8 cellular contexts compared by ENCODE assay signal in the genomic region with DNA sequence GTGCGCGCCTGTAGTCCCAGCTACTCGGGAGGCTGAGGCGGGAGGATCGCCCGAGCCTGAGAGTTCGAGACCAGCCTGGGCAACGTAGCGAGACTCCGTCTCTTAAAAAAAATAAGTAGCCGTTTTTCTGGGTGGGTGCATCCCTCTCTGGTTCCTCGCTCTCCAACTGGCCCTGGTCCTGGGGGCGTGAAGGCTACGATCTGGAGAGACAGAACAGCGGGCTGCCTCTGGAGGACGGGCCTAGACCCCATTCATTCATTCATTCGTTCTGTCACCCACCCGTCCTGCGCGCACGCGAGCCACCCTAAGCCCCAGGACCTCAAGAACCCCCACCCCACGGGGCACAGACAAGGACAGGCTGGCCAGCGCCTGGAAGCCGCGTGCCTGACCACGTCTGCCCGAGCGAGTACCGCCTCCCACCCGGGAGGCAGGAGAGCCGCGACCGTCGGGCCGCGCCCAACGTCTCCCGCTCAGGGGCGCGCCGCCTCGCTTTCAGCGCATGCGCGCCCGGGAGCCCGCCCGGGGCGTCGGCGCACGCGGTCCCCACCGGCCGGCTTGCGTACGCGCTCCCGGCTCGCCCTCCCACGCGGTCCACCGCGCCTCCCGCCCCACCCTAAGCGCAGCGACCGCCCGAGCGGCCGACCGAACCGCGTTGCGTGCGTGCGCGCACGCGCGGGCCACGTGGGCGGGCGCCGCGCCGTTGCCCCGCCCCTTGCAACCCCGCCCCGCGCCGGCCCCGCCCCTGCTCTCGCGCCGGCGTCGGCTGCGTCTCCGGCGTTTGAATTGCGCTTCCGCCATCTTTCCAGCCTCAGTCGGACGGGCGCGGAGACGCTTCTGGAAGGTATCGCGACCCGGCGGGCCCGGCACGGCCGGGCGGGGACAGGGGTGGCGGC. TPM values are rescaled to one million over a fixed set of nuclear protein-coding genes. Genes with fewer than 3 reads are reported as not detected.
DNase-seq lines count a peak whose midpoint lies in the region; ATAC-seq lines count a peak whose summit lies in the region.

A gene (plus strand): TSS at position 781 of the 893 bp plus-strand sequence. CDS start 528 bp downstream, outside the sequence.

- H3K27ac ChIP-seq in HUES48 (ENCODE audit: low read depth, low read length) (peak within 1 kb of the TSS; percentile 88), mesodermal cell (ENCODE audit: low read depth, low read length, severe bottlenecking) (peak within 1 kb of the TSS; percentile 80)

- WGBS in mesodermal cell (ENCODE audit: insufficient coverage in 2 of 2), 2 experiments = 14% methylated on average over 77 to 83 of the region's 118 CpGs

- no peaks in the 10 kb centered on the region for H3K27me3 ChIP-seq in HUES48 (ENCODE audit: control insufficient read depth, insufficient read depth, low read length)
- no peaks in the 10 kb centered on the region for H3K27me3 ChIP-seq in NT2/D1 (ENCODE audit: insufficient read depth, insufficient read length)
- H3K27me3 ChIP-seq in endocrine pancreas (ENCODE audit: control insufficient read depth, insufficient read depth, low read length) = no peaks in the 10 kb centered on the region

- peak within 1 kb of the TSS; percentile 96 for H3K9ac ChIP-seq in HUES48 (ENCODE audit: low read depth, low read length)
- peak within 1 kb of the TSS; percentile 97 for H3K9ac ChIP-seq in NT2/D1 (ENCODE audit: insufficient read length, low read depth)
- peak within 1 kb of the TSS; percentile 95 for H3K9ac ChIP-seq in endocrine pancreas (ENCODE audit: control insufficient read depth, insufficient read depth, low read length)

- peak; percentile 68 for ATAC-seq in GM21381 (IDR thresholded peaks at IDR 0.05; ENCODE audit: unreplicated experiment)

- H3K4me3 ChIP-seq in HUES48 (ENCODE audit: low read depth, low read length) (peak within 1 kb of the TSS; percentile 75), NT2/D1 (ENCODE audit: insufficient read length, low read depth) (peak within 1 kb of the TSS; percentile 92), endocrine pancreas (ENCODE audit: control insufficient read depth, insufficient read depth, low read length) (peak within 1 kb of the TSS; percentile 73), mesodermal cell (ENCODE audit: extremely low read depth, insufficient read depth, low read length, poor library complexity, severe bottlenecking) (peak within 1 kb of the TSS; percentile 60)

- H3K4me1 ChIP-seq in HUES48 (ENCODE audit: control insufficient read depth, insufficient read depth, low read length) = peaks cover 26% of the 10 kb centered on the region
- H3K4me1 ChIP-seq in NT2/D1 (ENCODE audit: insufficient read depth, insufficient read length) = no peaks in the 10 kb centered on the region
- H3K4me1 ChIP-seq in endocrine pancreas (ENCODE audit: control insufficient read depth, insufficient read depth, low read length) = peaks cover 15% of the 10 kb centered on the region
- H3K4me1 ChIP-seq in mesodermal cell (ENCODE audit: control insufficient read depth, insufficient read depth, low read length, poor library complexity, severe bottlenecking) = peaks cover 11% of the 10 kb centered on the region

- H3K9me3 ChIP-seq in HUES48 (ENCODE audit: control insufficient read depth, insufficient read depth, low read length) = no peaks in the 10 kb centered on the region
- H3K9me3 ChIP-seq in NT2/D1 (ENCODE audit: insufficient read depth, low read length) = no peaks in the 10 kb centered on the region
- H3K9me3 ChIP-seq in endocrine pancreas (ENCODE audit: control insufficient read depth, low read length) = no peaks in the 10 kb centered on the region
- no peaks in the 10 kb centered on the region for H3K9me3 ChIP-seq in mesodermal cell (ENCODE audit: control insufficient read depth, low read length)

- peaks cover 41% of the 10 kb centered on the region for H3K36me3 ChIP-seq in HUES48 (ENCODE audit: control insufficient read depth, insufficient read depth, low read length)
- H3K36me3 ChIP-seq in NT2/D1 (ENCODE audit: insufficient read depth, insufficient read length, low read length) = peaks cover 42% of the 10 kb centered on the region
- no peaks in the 10 kb centered on the region for H3K36me3 ChIP-seq in endocrine pancreas (ENCODE audit: control insufficient read depth, insufficient read depth, low read length)
- peaks cover 40% of the 10 kb centered on the region for H3K36me3 ChIP-seq in mesodermal cell (ENCODE audit: control insufficient read depth, insufficient read depth, low read length)

- DNase-seq in COLO829 (ENCODE audit: low spot score) (peak; percentile 99), NT2/D1 (ENCODE audit: low read depth, low spot score) (peak; percentile 86)
- DNase-seq in activated CD8-positive, alpha-beta memory T cell treated with anti-CD3 and anti-CD28 coated beads, Interleukin-2, amount 50 U/mL, for 1 hour (ENCODE audit: extremely low read depth) = peak; percentile 70
- DNase-seq in stimulated activated CD8-positive, alpha-beta memory T cell treated with anti-CD3 and anti-CD28 coated beads, Interleukin-15, amount 100 ng/mL, for 24 hours (ENCODE audit: low read depth) = peak; percentile 90

RNA-seq across cellular contexts. Expression of the gene that starts here (rescaled TPM):
- polyA plus RNA-seq in mesodermal cell (2013, experiment 1 of 2) = 750 TPM
- 769 TPM for polyA plus RNA-seq in mesodermal cell (2013, experiment 2 of 2)

Comparison
In these comparisons a context has a peak if more than half of its experiments do, and no peak if none do; other contexts are left out.
1. Peak in every context shown above with its lines: DNase-seq, ATAC-seq, H3K4me3 ChIP-seq and H3K27ac ChIP-seq.